In the genomic region with DNA sequence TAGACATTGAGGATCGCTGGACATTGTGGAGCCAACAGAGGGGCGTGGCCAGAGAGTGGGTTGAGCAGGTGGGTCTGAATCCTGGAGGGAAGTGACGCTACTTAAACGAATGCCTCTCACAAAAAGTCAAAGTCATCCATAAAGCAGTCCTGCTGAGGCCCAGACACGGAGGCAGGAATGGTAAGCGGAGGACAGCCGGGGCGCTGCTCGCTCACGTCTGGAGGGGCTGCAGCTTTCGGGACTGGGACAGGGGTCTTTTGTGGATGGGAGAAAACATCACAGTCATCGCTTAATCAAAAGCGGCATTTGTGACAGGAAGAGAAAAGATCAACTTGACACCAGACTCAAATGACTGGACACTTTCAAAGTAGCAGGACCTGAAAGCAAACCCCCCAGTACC, we compare ENCODE assay signal across 18 cellular contexts.
"Had no signal": no experiment of that assay in that cellular context is flagged by ENCODE, and none has a peak within 500 bp of the region (broad histone marks: within the 10 kb centered on the region; RNA-seq: fewer than 3 reads in every experiment).

No MANE protein-coding gene starts in this region.

- DNase-seq: KBM-7, MV-4-11, NCI-H1048, NCI-H1105, NCI-H1417, NCI-H1436 treated with DMSO at 0.1 percent for 48 hours, NCI-H1694, NCI-H187 treated with DMSO at 0.1 percent for 48 hours, NCI-H2029 treated with DMSO at 0.1 percent for 48 hours, NCI-H2171 treated with DMSO at 0.1 percent for 48 hours, NCI-H345, NCI-H446 treated with DMSO at 0.1 percent for 48 hours, NCI-H510A treated with DMSO at 0.1 percent for 48 hours, NCI-H526, NCI-H774, Right ventricle myocardium superior, RPMI8226, SIG-M5 had no signal
